18 cellular contexts compared by ENCODE assay signal in the genomic region with DNA sequence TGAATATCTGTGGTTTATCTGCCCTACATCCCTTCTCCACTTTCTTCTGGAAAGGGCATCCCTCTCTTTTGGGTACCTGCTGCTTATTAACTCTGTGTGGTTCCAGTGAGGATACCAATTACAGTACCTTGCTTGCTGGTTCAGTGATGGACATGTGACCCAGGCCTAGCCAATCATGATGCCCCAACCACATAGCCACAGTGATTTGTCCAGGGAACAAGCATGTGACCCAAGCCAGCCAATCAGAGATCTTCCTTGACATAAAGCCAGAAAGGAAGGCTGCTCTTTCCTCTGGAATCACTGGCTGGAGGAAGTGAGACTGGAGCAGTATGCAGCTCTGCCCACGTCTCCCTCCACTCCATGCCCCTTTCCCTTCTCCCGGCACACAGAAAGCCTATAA. TPM values are rescaled to one million over a fixed set of nuclear protein-coding genes. Genes with fewer than 3 reads are reported as not detected.
DNase-seq lines count a peak whose midpoint lies in the region; ATAC-seq and TF ChIP-seq lines count a peak whose summit lies in the region.
"Had no signal": no experiment of that assay in that cellular context is flagged by ENCODE, and none has a peak within 500 bp of the region (broad histone marks: within the 10 kb centered on the region; RNA-seq: fewer than 3 reads in every experiment).

No MANE protein-coding gene starts in this region.

- H3K27me3 ChIP-seq in mesendoderm (ENCODE audit: insufficient read depth, low read length, poor library complexity): peaks cover 14% of the 10 kb centered on the region
- H3K27me3 ChIP-seq: SJCRH30 had no signal

- H3K36me3 Mint-ChIP-seq in WTC11: no peaks in the 10 kb centered on the region; the same call in 1 of the 2 replicates
- no peaks in the 10 kb centered on the region for H3K36me3 Mint-ChIP-seq in activated T-cell treated with anti-CD3 and anti-CD28 coated beads, Interleukin-2, amount 50 U/mL, for 72 hours (ENCODE audit: insufficient read depth in 2 of 2)
- H3K36me3 Mint-ChIP-seq: IgD-negative memory B cell had no signal

- no peak for ATAC-seq in WTC11
- no peak for ATAC-seq in GM18511 (IDR thresholded peaks at IDR 0.05; ENCODE audit: unreplicated experiment)
- no peak for ATAC-seq in activated T-cell treated with anti-CD3 and anti-CD28 coated beads, Interleukin-2, amount 50 U/mL, for 72 hours (replicated peaks in 1 of 2)
- ATAC-seq: PC-3 had no signal

- no peaks in the 10 kb centered on the region for H3K79me1 ChIP-seq in mesendoderm (ENCODE audit: low read length)

- TF ChIP-seq EP300 in Ishikawa (IDR thresholded peaks at IDR 0.05; ENCODE audit: borderline replicate concordance): no peak

- no peak overlapping the region for H3K4me3 ChIP-seq in mesendoderm (ENCODE audit: low read length)
- H3K4me3 ChIP-seq: SJCRH30 had no signal

- no peak overlapping the region for H2AK5ac ChIP-seq in mesendoderm (ENCODE audit: low read length)

- H2BK15ac ChIP-seq in mesendoderm (replicated peaks; ENCODE audit: low read depth): no peak overlapping the region

- H4K5ac ChIP-seq in mesendoderm (ENCODE audit: low read length): no peak overlapping the region

- no peaks in the 10 kb centered on the region for H3K36me3 ChIP-seq in mesendoderm (ENCODE audit: control insufficient read depth, insufficient read depth, low read length)
- H3K36me3 ChIP-seq: SJCRH30 had no signal

- POLR2A ChIA-PET in WTC11 (lab: Charles Lee): no interaction called here

- no peak overlapping the region for H3K4me2 ChIP-seq in mesendoderm (ENCODE audit: low read length)

- H3K27ac ChIP-seq in mesendoderm (ENCODE audit: low read depth, low read length): no peak overlapping the region
- H3K27ac ChIP-seq: SJCRH30 had no signal

- no peak overlapping the region for H3K23ac ChIP-seq in mesendoderm (ENCODE audit: low read length)

- WGBS in mesendoderm (ENCODE audit: extremely low coverage, insufficient coverage, low lambda C conversion rate): no CpG with 5 or more reads among the region's 2 CpGs

- H3K18ac ChIP-seq in mesendoderm (ENCODE audit: low read length): no peak overlapping the region

- no peak overlapping the region for H3K27ac Mint-ChIP-seq in WTC11
- H3K27ac Mint-ChIP-seq in activated T-cell treated with anti-CD3 and anti-CD28 coated beads, Interleukin-2, amount 50 U/mL, for 72 hours: no peak overlapping the region
- H3K27ac Mint-ChIP-seq: H9, IgD-negative memory B cell had no signal

- H2BK120ac ChIP-seq in mesendoderm (ENCODE audit: low read depth, low read length): no peak overlapping the region

- no peak for TF ChIP-seq RAD21 in Ishikawa (IDR thresholded peaks at IDR 0.05; ENCODE audit: low read depth)

- peak; percentile 8 for DNase-seq in NCI-H2029 (lab: John Stamatoyannopoulos, UW)
- DNase-seq in NCI-H2029 treated with DMSO at 0.1 percent for 48 hours (lab: John Stamatoyannopoulos, UW): no peak
- DNase-seq in WTC11 (ENCODE audit: low spot score): no peak
- peak; percentile 40 for DNase-seq in mesendoderm
- DNase-seq in activated T-cell treated with anti-CD3 and anti-CD28 coated beads, Interleukin-2, amount 50 U/mL, for 72 hours: no peak
- no peak for DNase-seq in stimulated activated CD8-positive, alpha-beta memory T cell treated with anti-CD3 and anti-CD28 coated beads, Interleukin-4, amount 100 ng/mL, for 48 hours
- DNase-seq: 8988T, C1 segment of cervical spinal cord, DMS 273 treated with DMSO at 0.1 percent for 48 hours, H9, NCI-H1092, NCI-H226, NCI-H524 treated with DMSO at 0.1 percent for 48 hours, PC-3 had no signal

- H4K8ac ChIP-seq in mesendoderm (ENCODE audit: low read depth, low read length): no peak overlapping the region

- no peak overlapping the region for H3K4me3 Mint-ChIP-seq in WTC11
- H3K4me3 Mint-ChIP-seq in activated T-cell treated with anti-CD3 and anti-CD28 coated beads, Interleukin-2, amount 50 U/mL, for 72 hours: no peak overlapping the region
- H3K4me3 Mint-ChIP-seq: H9, IgD-negative memory B cell had no signal

- peaks cover 15% of the 10 kb centered on the region for H3K4me1 Mint-ChIP-seq in WTC11
- no peaks in the 10 kb centered on the region for H3K4me1 Mint-ChIP-seq in activated T-cell treated with anti-CD3 and anti-CD28 coated beads, Interleukin-2, amount 50 U/mL, for 72 hours (ENCODE audit: low read depth)
- H3K4me1 Mint-ChIP-seq: IgD-negative memory B cell had no signal

- H3K4me1 ChIP-seq in mesendoderm (ENCODE audit: control insufficient read depth, low read depth, low read length): no peaks in the 10 kb centered on the region
- H3K4me1 ChIP-seq: SJCRH30 had no signal

- H3K27me3 Mint-ChIP-seq in WTC11 (ENCODE audit: low read depth): no peaks in the 10 kb centered on the region
- peaks cover 12% of the 10 kb centered on the region for H3K27me3 Mint-ChIP-seq in activated T-cell treated with anti-CD3 and anti-CD28 coated beads, Interleukin-2, amount 50 U/mL, for 72 hours (ENCODE audit: low read depth)

- no peaks in the 10 kb centered on the region for H3K79me2 ChIP-seq in mesendoderm (ENCODE audit: control insufficient read depth, insufficient read depth, low read length)

- peaks cover 19% of the 10 kb centered on the region for H3K9me3 Mint-ChIP-seq in WTC11
- H3K9me3 Mint-ChIP-seq in activated T-cell treated with anti-CD3 and anti-CD28 coated beads, Interleukin-2, amount 50 U/mL, for 72 hours: peaks cover 2% of the 10 kb centered on the region in 2 donors

- no peak for TF ChIP-seq CTCF in WTC11 (IDR thresholded peaks at IDR 0.05)

- H3K56ac ChIP-seq in mesendoderm (ENCODE audit: low read length): no peak overlapping the region

- CTCF ChIA-PET in WTC11 (lab: Charles Lee): no interaction called here

- H3K9ac ChIP-seq in mesendoderm (ENCODE audit: low read length): no peak overlapping the region

- H2BK5ac ChIP-seq in mesendoderm (ENCODE audit: low read length): no peak overlapping the region

- no peak overlapping the region for H3K4ac ChIP-seq in mesendoderm (ENCODE audit: low read depth, low read length)

TF ChIP-seq in Ishikawa, 13 proteins besides CTCF, POLR2A, EP300 and RAD21:
- TF ChIP-seq EGR1 (IDR thresholded peaks at IDR 0.05): no peak
- peak; percentile 85 for TF ChIP-seq USF1 (IDR thresholded peaks at IDR 0.05)
- no peak for TF ChIP-seq CEBPB (IDR thresholded peaks at IDR 0.05)
- TF ChIP-seq, protein P1, sequence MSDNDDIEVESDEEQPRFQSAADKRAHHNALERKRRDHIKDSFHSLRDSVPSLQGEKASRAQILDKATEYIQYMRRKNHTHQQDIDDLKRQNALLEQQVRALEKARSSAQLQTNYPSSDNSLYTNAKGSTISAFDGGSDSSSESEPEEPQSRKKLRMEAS (IDR thresholded peaks at IDR 0.05): no peak
- no peak for TF ChIP-seq FOXM1 (IDR thresholded peaks at IDR 0.05; ENCODE audit: borderline replicate concordance, low read depth)

TF ChIP-seq in WTC11, 78 proteins besides CTCF, POLR2A, EP300 and RAD21:
- TF ChIP-seq USF1 (CRISPR knock-in tag; IDR thresholded peaks at IDR 0.05): peak; percentile 27; the same call in 1 of the 2 replicates
- TF ChIP-seq FOXK1 (CRISPR knock-in tag; IDR thresholded peaks at IDR 0.05): no peak
- TF ChIP-seq GTF2I (CRISPR knock-in tag; conservative IDR thresholded peaks at IDR 0.05): no peak
- TF ChIP-seq, protein P2, sequence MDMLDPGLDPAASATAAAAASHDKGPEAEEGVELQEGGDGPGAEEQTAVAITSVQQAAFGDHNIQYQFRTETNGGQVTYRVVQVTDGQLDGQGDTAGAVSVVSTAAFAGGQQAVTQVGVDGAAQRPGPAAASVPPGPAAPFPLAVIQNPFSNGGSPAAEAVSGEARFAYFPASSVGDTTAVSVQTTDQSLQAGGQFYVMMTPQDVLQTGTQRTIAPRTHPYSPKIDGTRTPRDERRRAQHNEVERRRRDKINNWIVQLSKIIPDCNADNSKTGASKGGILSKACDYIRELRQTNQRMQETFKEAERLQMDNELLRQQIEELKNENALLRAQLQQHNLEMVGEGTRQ (CRISPR knock-in tag; IDR thresholded peaks at IDR 0.05): peak; percentile 65

RNA-seq across cellular contexts. Expression of gene TMEM158, which starts 10.9 kb away (rescaled TPM):
- total RNA-seq in WTC11 (2021): 17.9 to 19.0 TPM (median 18.5 TPM) in 3 replicates
- polyA plus RNA-seq in mesendoderm (2013, experiment 1 of 2): 23.6 TPM
- 22.3 TPM for polyA plus RNA-seq in mesendoderm (2013, experiment 2 of 2)
- total RNA-seq in activated T-cell treated with anti-CD3 and anti-CD28 coated beads, Interleukin-2, amount 50 U/mL, for 72 hours: not detected
- polyA plus RNA-seq: IgD-negative memory B cell had no signal

Comparison
In these comparisons a context has a peak if more than half of its experiments do, and no peak if none do; other contexts are left out.
1. DNase-seq: peak in NCI-H2029 (single experiment) and mesendoderm (single experiment); none in NCI-H2029 treated with DMSO at 0.1 percent for 48 hours (single experiment), WTC11 (single experiment), activated T-cell treated with anti-CD3 and anti-CD28 coated beads, Interleukin-2, amount 50 U/mL, for 72 hours (0 of 2) and stimulated activated CD8-positive, alpha-beta memory T cell treated with anti-CD3 and anti-CD28 coated beads, Interleukin-4, amount 100 ng/mL, for 48 hours (single experiment).
2. RNA of gene TMEM158, which starts 10.9 kb away (total RNA-seq): 17.9 to 19.0 TPM in WTC11; not detected in activated T-cell treated with anti-CD3 and anti-CD28 coated beads, Interleukin-2, amount 50 U/mL, for 72 hours; every median in the first group is over 10 times any median in the second.